In genomic region chr20:51811040-51811351, GRCh38 we compare ENCODE assay signal across 17 cellular contexts. TPM values are rescaled to one million over a fixed set of nuclear protein-coding genes. Genes with fewer than 3 reads are reported as not detected.
A peak's percentile ranks its signal among the peaks of the same experiment; 100 is the strongest.
DNase-seq lines count a peak whose midpoint lies in the region; ATAC-seq and TF ChIP-seq lines count a peak whose summit lies in the region.
"Had no signal": no experiment of that assay in that cellular context is flagged by ENCODE, and none has a peak within 500 bp of the region (broad histone marks: within the 10 kb centered on the region; RNA-seq: fewer than 3 reads in every experiment).

No MANE protein-coding gene starts in this region.

- H3K4me3 Mint-ChIP-seq in endodermal cell (no peak overlapping the region), mesothelial cell of epicardium (no peak overlapping the region)
- H3K4me3 Mint-ChIP-seq: activated T-cell treated with anti-CD3 and anti-CD28 coated beads, Interleukin-2, amount 50 U/mL, for 4 hours; CD8-positive, alpha-beta memory T cell had no signal

- no peaks in the 10 kb centered on the region for H3K9me3 ChIP-seq in endodermal cell (ENCODE audit: control insufficient read depth, low read length)
- H3K9me3 ChIP-seq: left ventricle myocardium inferior, vagina had no signal

- H3K9me3 Mint-ChIP-seq in endodermal cell (no peaks in the 10 kb centered on the region), mesothelial cell of epicardium (no peaks in the 10 kb centered on the region)
- H3K9me3 Mint-ChIP-seq: activated T-cell treated with anti-CD3 and anti-CD28 coated beads, Interleukin-2, amount 50 U/mL, for 4 hours; CD8-positive, alpha-beta memory T cell had no signal

- peak; percentile 21 for DNase-seq in EL
- peak; percentile 15 for DNase-seq in NCI-H69 (lab: John Stamatoyannopoulos, UW)
- DNase-seq in endodermal cell = no peak
- no peak for DNase-seq in mesothelial cell of epicardium (ENCODE audit: low spot score in 2 of 2, unreplicated experiment in 2 of 2)
- no peak for DNase-seq in head of caudate nucleus
- no peak for DNase-seq in left cardiac atrium
- DNase-seq in DMS153 (lab: John Stamatoyannopoulos, UW) = no peak
- DNase-seq: activated CD4-positive, CD25-positive, alpha-beta regulatory T cell; activated naive CD4-positive, alpha-beta T cell treated with anti-CD3 and anti-CD28 coated beads, Interleukin-2, amount 50 U/mL, for 16 hours; activated T-cell treated with anti-CD3 and anti-CD28 coated beads, Interleukin-2, amount 50 U/mL, for 4 hours; CD8-positive, alpha-beta memory T cell; left ventricle myocardium inferior; NCI-H82; substantia nigra had no signal

- no peaks in the 10 kb centered on the region for H3K36me3 Mint-ChIP-seq in endodermal cell (ENCODE audit: low read depth)
- H3K36me3 Mint-ChIP-seq in mesothelial cell of epicardium = no peaks in the 10 kb centered on the region
- H3K36me3 Mint-ChIP-seq: CD8-positive, alpha-beta memory T cell had no signal

- no peaks in the 10 kb centered on the region for H3K27me3 ChIP-seq in endodermal cell (ENCODE audit: control insufficient read depth, insufficient read depth, low read length, poor library complexity, severe bottlenecking)
- H3K27me3 ChIP-seq: vagina had no signal

- no peaks in the 10 kb centered on the region for H3K27me3 Mint-ChIP-seq in endodermal cell (ENCODE audit: insufficient read depth)
- H3K27me3 Mint-ChIP-seq in mesothelial cell of epicardium (ENCODE audit: low read depth) = peaks cover 9% of the 10 kb centered on the region

- intact Hi-C loops in head of caudate nucleus (cut with DNase I) = no loop called here
- intact Hi-C loops in left cardiac atrium (cut with DNase I) = no loop called here

- H3K4me3 ChIP-seq in endodermal cell (ENCODE audit: low read length) = peak overlapping the region; percentile 4
- H3K4me3 ChIP-seq: left ventricle myocardium inferior, SK-N-MC, vagina had no signal

- H3K9ac ChIP-seq in endodermal cell (ENCODE audit: extremely low read depth, low read length, poor library complexity, severe bottlenecking) = no peak overlapping the region

- H3K4me1 Mint-ChIP-seq in endodermal cell = peaks cover 30% of the 10 kb centered on the region
- peaks cover 21% of the 10 kb centered on the region for H3K4me1 Mint-ChIP-seq in mesothelial cell of epicardium
- H3K4me1 Mint-ChIP-seq: CD8-positive, alpha-beta memory T cell had no signal

- no peaks in the 10 kb centered on the region for H3K36me3 ChIP-seq in endodermal cell (ENCODE audit: control insufficient read depth, insufficient read depth, low read length)
- H3K36me3 ChIP-seq: left ventricle myocardium inferior, vagina had no signal

- ATAC-seq in left cardiac atrium (no peak), GM21825 (IDR thresholded peaks at IDR 0.05; ENCODE audit: unreplicated experiment) (no peak)
- ATAC-seq: activated T-cell treated with anti-CD3 and anti-CD28 coated beads, Interleukin-2, amount 50 U/mL, for 4 hours had no signal

- H3K27ac Mint-ChIP-seq in endodermal cell = peak overlapping the region; percentile 52
- H3K27ac Mint-ChIP-seq in mesothelial cell of epicardium = peak overlapping the region; percentile 19
- H3K27ac Mint-ChIP-seq: CD8-positive, alpha-beta memory T cell had no signal

- H3K27ac ChIP-seq in endodermal cell (ENCODE audit: low read depth, low read length) = no peak overlapping the region
- H3K27ac ChIP-seq: left ventricle myocardium inferior, SK-N-MC, vagina had no signal

- H3K4me1 ChIP-seq in endodermal cell (ENCODE audit: control insufficient read depth, insufficient read depth, low read length) = peaks cover 11% of the 10 kb centered on the region
- H3K4me1 ChIP-seq: left ventricle myocardium inferior, vagina had no signal

- 69 to 71% methylated on average over 2 to 3 of the region's 3 CpGs for WGBS in endodermal cell (ENCODE audit: insufficient coverage in 1 of 2, insufficient read length in 1 of 2), 2 experiments

- TF ChIP-seq CTCF in endodermal cell (conservative IDR thresholded peaks at IDR 0.05) (no peak), mesothelial cell of epicardium (IDR thresholded peaks at IDR 0.05; ENCODE audit: unreplicated experiment) (no peak)

RNA-seq across cellular contexts. Expression of gene SALL4, which starts 8.7 kb away (rescaled TPM):
- total RNA-seq in endodermal cell (100 to 1,000 TPM; 333 to 397 TPM), mesothelial cell of epicardium (14.8 to 20.5 TPM (median 18.9 TPM) in 3 replicates), left cardiac atrium (under 1 TPM; 0.09 to 0.13 TPM)
- polyA plus RNA-seq in endodermal cell (2013, experiment 1 of 2) = 49.1 TPM
- 49.8 TPM for polyA plus RNA-seq in endodermal cell (2013, experiment 2 of 2)
- total RNA-seq: vagina had no signal
- polyA plus RNA-seq: CD8-positive, alpha-beta memory T cell had no signal

RNA-seq across cellular contexts. Expression of gene ATP9A, which starts 42.8 kb away (rescaled TPM):
- total RNA-seq in endodermal cell = 10 to 100 TPM; 26.7 to 27.9 TPM
- polyA plus RNA-seq in endodermal cell (2013, experiment 1 of 2) = 18.3 TPM
- polyA plus RNA-seq in endodermal cell (2013, experiment 2 of 2) = 17.1 TPM
- total RNA-seq in mesothelial cell of epicardium = 77.1 to 80.0 TPM (median 79.1 TPM) in 3 replicates
- 10 to 100 TPM; 27.6 to 28.0 TPM for total RNA-seq in left cardiac atrium

Comparison
In these comparisons a context has a peak if more than half of its experiments do, and no peak if none do; other contexts are left out.
1. DNase-seq: peak in EL (single experiment) and NCI-H69 (single experiment); none in endodermal cell (single experiment), mesothelial cell of epicardium (0 of 2), head of caudate nucleus (0 of 42), left cardiac atrium (single experiment) and DMS153 (single experiment).
2. RNA of gene SALL4, which starts 8.7 kb away (total RNA-seq): 333 to 397 TPM in endodermal cell and 14.8 to 20.5 TPM in mesothelial cell of epicardium; 0.09 to 0.13 TPM in left cardiac atrium; every median in the first group is over 10 times any median in the second.